In genomic region chr16:15757630-15758251, GRCh38 we compare ENCODE assay signal across 22 cellular contexts.
DNase-seq lines count a peak whose midpoint lies in the region; ATAC-seq, FAIRE-seq and TF ChIP-seq lines count a peak whose summit lies in the region.
"Had no signal": no experiment of that assay in that cellular context is flagged by ENCODE, and none has a peak within 500 bp of the region (broad histone marks: within the 10 kb centered on the region; RNA-seq: fewer than 3 reads in every experiment).

No MANE protein-coding gene starts in this region.

- TF ChIP-seq POLR2A in K562 (conservative IDR thresholded peaks at IDR 0.05) (no peak), GM18505 (IDR thresholded peaks at IDR 0.05; ENCODE audit: borderline replicate concordance, extremely low read depth, insufficient read depth, insufficient read length) (no peak)

- BruUV-seq in K562 (replicated peaks; lab: Mats Ljungman, UMichigan), result no TSS peak

- no peak for TF ChIP-seq EP300 in K562 (IDR thresholded peaks at IDR 0.05; ENCODE audit: low read length)

- no peak overlapping the region for H3K4me3 Mint-ChIP-seq in immature natural killer cell
- H3K4me3 Mint-ChIP-seq: activated naive CD8-positive, alpha-beta T cell; brain; naive B cell; stimulated activated effector memory CD8-positive, alpha-beta T cell treated with anti-CD3 and anti-CD28 coated beads, Interleukin-12 subunit alpha, Interleukin-12 subunit beta, amount 100 ng/mL, for 72 hours had no signal

- POLR2A ChIA-PET in K562 (lab: Yijun Ruan, JAX), result no interaction called here

- DNase-seq in stimulated activated CD4-positive, alpha-beta T cell treated with anti-CD3 and anti-CD28 coated beads, Interleukin-15, amount 100 ng/mL, for 24 hours, result peak; percentile 30
- DNase-seq in stimulated activated CD4-positive, alpha-beta T cell treated with anti-CD3 and anti-CD28 coated beads, Interleukin-12 subunit alpha, Interleukin-12 subunit beta, amount 100 ng/mL, for 4 hours, result no peak
- DNase-seq in RPMI8226 (peak; percentile 72), K562 (ENCODE audit: extremely low read depth in 1 of 4, low spot score in 3 of 4) (peak; percentile 20 to 58 (median 40)), immature natural killer cell (no peak), GM19239 (ENCODE audit: insufficient read length, low spot score) (no peak)
- DNase-seq: DMS153, GDM1, KG1, mesenchymal stem cell, naive B cell, NCI-H1092, NCI-H2029 treated with DMSO at 0.1 percent for 48 hours, retina, T1000 had no signal

- H3K36me3 ChIP-seq in K562 (ENCODE audit: control insufficient read depth, insufficient read depth, low read length), result no peaks in the 10 kb centered on the region

- peaks cover 0 to 6% of the 10 kb centered on the region in 2 experiments; a peak in 2 of 5 replicates for H3K4me1 ChIP-seq in K562 (replicated peaks in 1 of 2; ENCODE audit: control insufficient read depth in 2 of 2, insufficient read depth in 2 of 2, low read length in 2 of 2)

- ATAC-seq in K562 (no peak), GM18505 (IDR thresholded peaks at IDR 0.05; ENCODE audit: unreplicated experiment) (no peak), HG02884 (IDR thresholded peaks at IDR 0.05; ENCODE audit: unreplicated experiment) (no peak)
- ATAC-seq: stimulated activated effector memory CD8-positive, alpha-beta T cell treated with anti-CD3 and anti-CD28 coated beads, Interleukin-12 subunit alpha, Interleukin-12 subunit beta, amount 100 ng/mL, for 72 hours had no signal

- H3K79me2 ChIP-seq in K562 (ENCODE audit: control insufficient read depth, insufficient read depth, low read length), result no peaks in the 10 kb centered on the region

- H3K27ac ChIP-seq in K562 (ENCODE audit: extremely low read depth, low read depth, low read length), result no peak overlapping the region
- H3K27ac ChIP-seq: RWPE1 had no signal

- no peaks in the 10 kb centered on the region for H3K4me1 Mint-ChIP-seq in immature natural killer cell
- H3K4me1 Mint-ChIP-seq: brain; stimulated activated effector memory CD8-positive, alpha-beta T cell treated with anti-CD3 and anti-CD28 coated beads, Interleukin-12 subunit alpha, Interleukin-12 subunit beta, amount 100 ng/mL, for 72 hours had no signal

- H3K9me3 Mint-ChIP-seq in immature natural killer cell, result no peaks in the 10 kb centered on the region
- H3K9me3 Mint-ChIP-seq: stimulated activated effector memory CD8-positive, alpha-beta T cell treated with anti-CD3 and anti-CD28 coated beads, Interleukin-12 subunit alpha, Interleukin-12 subunit beta, amount 100 ng/mL, for 72 hours had no signal

- H3K27ac Mint-ChIP-seq in immature natural killer cell, result no peak overlapping the region
- H3K27ac Mint-ChIP-seq: activated naive CD8-positive, alpha-beta T cell; brain; naive B cell; stimulated activated effector memory CD8-positive, alpha-beta T cell treated with anti-CD3 and anti-CD28 coated beads, Interleukin-12 subunit alpha, Interleukin-12 subunit beta, amount 100 ng/mL, for 72 hours had no signal

- FAIRE-seq in K562 (lab: Jason Lieb, UNC) (no peak), GM19239 (lab: Jason Lieb, UNC) (no peak)
- FAIRE-seq: colon had no signal

- CTCF ChIA-PET in K562 (lab: Yijun Ruan, JAX; ENCODE audit: low intra/inter-chr PET ratio), result interaction anchor here (0.7 to 1.0 kb wide), 2 partner anchors 434 to 437 kb away, joined by 3 read pairs; no protein-coding TSS in a partner anchor

- WGBS in K562 (ENCODE audit: insufficient coverage, low coverage, missing lambda C conversion rate), result 32% methylated on average over 23 of the region's 23 CpGs

- no peak for TF ChIP-seq CTCF in K562 (IDR thresholded peaks at IDR 0.05 in 2 of 3, conservative IDR thresholded peaks at IDR 0.05 in 1 of 3; ENCODE audit: insufficient read depth in 2 of 3, low read depth in 1 of 3, low read length in 3 of 3)

- H3K9me3 ChIP-seq in K562 (replicated peaks; ENCODE audit: control insufficient read depth, insufficient read depth, low read depth, low read length), result no peaks in the 10 kb centered on the region

- no peaks in the 10 kb centered on the region for H4K20me1 ChIP-seq in K562 (replicated peaks; ENCODE audit: control insufficient read depth, insufficient read depth, low read length)

- no peak overlapping the region for H3K4me3 ChIP-seq in K562

- in situ Hi-C loops in K562 (cut with MboI), result no loop called here

- peaks cover 3 to 33% (median 5%) of the 10 kb centered on the region in 3 donors for H3K27me3 Mint-ChIP-seq in immature natural killer cell (ENCODE audit: low read depth in 3 of 3)

- H3K27me3 ChIP-seq in K562 (ENCODE audit: control insufficient read depth in 2 of 2, insufficient read depth in 2 of 2, low read length in 2 of 2), result peaks cover 24 to 41% of the 10 kb centered on the region in 2 experiments

- no peak overlapping the region for H2AFZ ChIP-seq in K562 (ENCODE audit: low read depth, low read length)

- H3K9me1 ChIP-seq in K562 (ENCODE audit: control insufficient read depth, insufficient read depth, low read length), result no peaks in the 10 kb centered on the region

- intact Hi-C loops in K562 (cut with micrococcal nuclease), result no loop called here

- H3K36me3 Mint-ChIP-seq in immature natural killer cell, result no peaks in the 10 kb centered on the region
- H3K36me3 Mint-ChIP-seq: activated naive CD8-positive, alpha-beta T cell; brain; naive B cell; stimulated activated effector memory CD8-positive, alpha-beta T cell treated with anti-CD3 and anti-CD28 coated beads, Interleukin-12 subunit alpha, Interleukin-12 subunit beta, amount 100 ng/mL, for 72 hours had no signal

- no peak for TF ChIP-seq RAD21 in K562 (CRISPR knock-in tag; conservative IDR thresholded peaks at IDR 0.05 in 1 of 2, IDR thresholded peaks at IDR 0.05 in 1 of 2)

- H3K4me2 ChIP-seq in K562 (ENCODE audit: insufficient read depth, low read length), result no peak overlapping the region

- H3K9ac ChIP-seq in K562 (ENCODE audit: insufficient read depth in 1 of 2, low read depth in 2 of 2, low read length in 2 of 2), result no peak overlapping the region

TF ChIP-seq in K562, 482 proteins besides CTCF, POLR2A, EP300 and RAD21 (continues in another document):
- TF ChIP-seq IRF2 (CRISPR knock-in tag; IDR thresholded peaks at IDR 0.05) (no peak), HNRNPH1 (optimal IDR thresholded peaks at IDR 0.05; ENCODE audit: low read depth, low read length) (no peak), ZNF512 (tag; IDR thresholded peaks at IDR 0.05) (peak; percentile 13; the same call in 1 of the 2 replicates), NFIC (IDR thresholded peaks at IDR 0.05) (no peak), MAX (CRISPR knock-in tag; IDR thresholded peaks at IDR 0.05) (peak; percentile 35; the same call in 1 of the 2 replicates), CBX8 (IDR thresholded peaks at IDR 0.05; ENCODE audit: borderline replicate concordance, extremely low read depth, low read depth, low read length, poor library complexity, severe bottlenecking) (no peak), PTRF (tag; IDR thresholded peaks at IDR 0.05) (no peak), HDAC6 (IDR thresholded peaks at IDR 0.05; ENCODE audit: low read depth, low read length) (no peak), ZNF75A (CRISPR knock-in tag; IDR thresholded peaks at IDR 0.05) (no peak), L3MBTL2 (IDR thresholded peaks at IDR 0.05) (peak; percentile 31; the same call in 1 of the 2 replicates), SOX6 (IDR thresholded peaks at IDR 0.05) (no peak), SP1 (CRISPR knock-in tag; IDR thresholded peaks at IDR 0.05) (no peak), RCOR1 (IDR thresholded peaks at IDR 0.05; ENCODE audit: borderline replicate concordance in 1 of 2, low read depth in 2 of 2, low read length in 2 of 2) (no peak), ZNF583 (CRISPR knock-in tag; IDR thresholded peaks at IDR 0.05) (no peak)

Comparison
In these comparisons a context has a peak if more than half of its experiments do, and no peak if none do; other contexts are left out.
1. DNase-seq: peak in stimulated activated CD4-positive, alpha-beta T cell treated with anti-CD3 and anti-CD28 coated beads, Interleukin-15, amount 100 ng/mL, for 24 hours (single experiment), RPMI8226 (single experiment) and K562 (4 of 4); none in stimulated activated CD4-positive, alpha-beta T cell treated with anti-CD3 and anti-CD28 coated beads, Interleukin-12 subunit alpha, Interleukin-12 subunit beta, amount 100 ng/mL, for 4 hours (single experiment), immature natural killer cell (0 of 3) and GM19239 (single experiment).